27 cellular contexts compared by ENCODE assay signal in genomic region chr9:135068776-135069415, GRCh38. TPM values are rescaled to one million over a fixed set of nuclear protein-coding genes. Genes with fewer than 3 reads are reported as not detected.
DNase-seq lines count a peak whose midpoint lies in the region; ATAC-seq and TF ChIP-seq lines count a peak whose summit lies in the region.
"Had no signal": no experiment of that assay in that cellular context is flagged by ENCODE, and none has a peak within 500 bp of the region (broad histone marks: within the 10 kb centered on the region; RNA-seq: fewer than 3 reads in every experiment).

No MANE protein-coding gene starts in this region.

- H2AFZ ChIP-seq in MM.1S (ENCODE audit: low read length): no peak overlapping the region
- H2AFZ ChIP-seq: PC-9 had no signal

- POLR2A ChIA-PET in activated naive CD8-positive, alpha-beta T cell treated with anti-CD3 and anti-CD28 coated beads, Interleukin-2, amount 10 ng/mL, durations not matched to agents 7 days and 5 days (lab: Charles Lee): no interaction called here

- WGBS in suprapubic skin: 73% methylated on average over 18 of the region's 18 CpGs

- H3K79me2 ChIP-seq in MM.1S (ENCODE audit: low read length): no peaks in the 10 kb centered on the region

- no peak overlapping the region for H3K27ac Mint-ChIP-seq in activated naive CD8-positive, alpha-beta T cell treated with anti-CD3 and anti-CD28 coated beads, Interleukin-2, amount 10 ng/mL, durations not matched to agents 7 days and 5 days
- H3K27ac Mint-ChIP-seq in activated naive CD8-positive, alpha-beta T cell treated with anti-CD3 and anti-CD28 coated beads for 36 hours: no peak overlapping the region
- no peak overlapping the region for H3K27ac Mint-ChIP-seq in HFFc6
- H3K27ac Mint-ChIP-seq: activated naive CD8-positive, alpha-beta T cell; activated T-helper 17 cell treated with anti-CD3 and anti-CD28 coated beads, Interleukin-2, amount 50 U/mL, for 72 hours; CD4-positive, alpha-beta T cell had no signal

- H3K4me2 ChIP-seq in MM.1S (ENCODE audit: low read depth, low read length): no peak overlapping the region
- H3K4me2 ChIP-seq: PC-9 had no signal

- no peak for ATAC-seq in activated naive CD8-positive, alpha-beta T cell treated with anti-CD3 and anti-CD28 coated beads, Interleukin-2, amount 10 ng/mL, durations not matched to agents 7 days and 5 days (ENCODE audit: low read depth)
- ATAC-seq in lower lobe of right lung: no peak
- ATAC-seq: activated CD4-positive, CD25-positive, alpha-beta regulatory T cell treated with anti-CD3 and anti-CD28 coated beads, Interleukin-2, amount 50 U/mL, for 24 hours; activated T-helper 17 cell treated with anti-CD3 and anti-CD28 coated beads, Interleukin-2, amount 50 U/mL, for 72 hours; foreskin keratinocyte; heart left ventricle; psoas muscle had no signal

- peaks cover 5% of the 10 kb centered on the region for H3K27me3 Mint-ChIP-seq in activated naive CD8-positive, alpha-beta T cell treated with anti-CD3 and anti-CD28 coated beads, Interleukin-2, amount 10 ng/mL, durations not matched to agents 7 days and 5 days
- peaks cover 28% of the 10 kb centered on the region for H3K27me3 Mint-ChIP-seq in activated naive CD8-positive, alpha-beta T cell treated with anti-CD3 and anti-CD28 coated beads for 36 hours
- peaks cover 14% of the 10 kb centered on the region for H3K27me3 Mint-ChIP-seq in HFFc6 (ENCODE audit: insufficient read depth)

- TF ChIP-seq EP300 in suprapubic skin (IDR thresholded peaks at IDR 0.05): no peak

- H3K9ac ChIP-seq in MM.1S (ENCODE audit: low read length): no peak overlapping the region

- H3K27ac ChIP-seq in Peyer's patch: no peak overlapping the region
- no peak overlapping the region for H3K27ac ChIP-seq in lower lobe of right lung
- no peak overlapping the region for H3K27ac ChIP-seq in suprapubic skin
- no peak overlapping the region for H3K27ac ChIP-seq in MM.1S (ENCODE audit: low read length)
- H3K27ac ChIP-seq: ascending aorta, esophagus squamous epithelium, foreskin keratinocyte, heart left ventricle, PC-9, psoas muscle had no signal

- H3K27me3 ChIP-seq in Peyer's patch (no peaks in the 10 kb centered on the region), lower lobe of right lung (ENCODE audit: low read depth) (peaks cover 17% of the 10 kb centered on the region), suprapubic skin (peaks cover 73% of the 10 kb centered on the region), MM.1S (replicated peaks; ENCODE audit: insufficient read depth, low read length) (peaks cover 59% of the 10 kb centered on the region)
- H3K27me3 ChIP-seq: foreskin keratinocyte had no signal

- no peaks in the 10 kb centered on the region for H3K9me2 ChIP-seq in MM.1S (replicated peaks; ENCODE audit: insufficient read depth, low read length)

- H3K4me1 ChIP-seq in Peyer's patch (no peaks in the 10 kb centered on the region), lower lobe of right lung (no peaks in the 10 kb centered on the region), suprapubic skin (no peaks in the 10 kb centered on the region), MM.1S (ENCODE audit: low read length) (no peaks in the 10 kb centered on the region)
- H3K4me1 ChIP-seq: ascending aorta, esophagus squamous epithelium, foreskin keratinocyte, heart left ventricle, psoas muscle had no signal

- no peaks in the 10 kb centered on the region for H3K4me1 Mint-ChIP-seq in activated naive CD8-positive, alpha-beta T cell treated with anti-CD3 and anti-CD28 coated beads, Interleukin-2, amount 10 ng/mL, durations not matched to agents 7 days and 5 days
- no peaks in the 10 kb centered on the region for H3K4me1 Mint-ChIP-seq in activated naive CD8-positive, alpha-beta T cell treated with anti-CD3 and anti-CD28 coated beads for 36 hours
- H3K4me1 Mint-ChIP-seq in HFFc6 (ENCODE audit: low read depth): no peaks in the 10 kb centered on the region
- H3K4me1 Mint-ChIP-seq: activated T-helper 17 cell treated with anti-CD3 and anti-CD28 coated beads, Interleukin-2, amount 50 U/mL, for 72 hours had no signal

- H3K36me3 ChIP-seq in Peyer's patch (no peaks in the 10 kb centered on the region), lower lobe of right lung (no peaks in the 10 kb centered on the region), suprapubic skin (no peaks in the 10 kb centered on the region), MM.1S (replicated peaks; ENCODE audit: insufficient read depth, low read length) (no peaks in the 10 kb centered on the region)
- H3K36me3 ChIP-seq: ascending aorta, esophagus squamous epithelium, heart left ventricle had no signal

- H3K4me3 ChIP-seq in Peyer's patch (no peak overlapping the region), lower lobe of right lung (no peak overlapping the region), suprapubic skin (no peak overlapping the region), MM.1S (ENCODE audit: low read length) (no peak overlapping the region)
- H3K4me3 ChIP-seq: ascending aorta, esophagus squamous epithelium, heart left ventricle, PC-9, psoas muscle had no signal

- no peak for TF ChIP-seq POLR2A in Peyer's patch (IDR thresholded peaks at IDR 0.05)
- TF ChIP-seq POLR2A in suprapubic skin (IDR thresholded peaks at IDR 0.05): no peak

- no peak for TF ChIP-seq CTCF in Peyer's patch (IDR thresholded peaks at IDR 0.05)
- TF ChIP-seq CTCF in lower lobe of right lung (IDR thresholded peaks at IDR 0.05): no peak
- no peak for TF ChIP-seq CTCF in suprapubic skin (IDR thresholded peaks at IDR 0.05)
- TF ChIP-seq CTCF in HFFc6 (IDR thresholded peaks at IDR 0.05): no peak
- no peak for TF ChIP-seq CTCF in MM.1S (IDR thresholded peaks at IDR 0.05; ENCODE audit: low read length)

- no peak overlapping the region for H3K4me3 Mint-ChIP-seq in activated naive CD8-positive, alpha-beta T cell treated with anti-CD3 and anti-CD28 coated beads, Interleukin-2, amount 10 ng/mL, durations not matched to agents 7 days and 5 days
- no peak overlapping the region for H3K4me3 Mint-ChIP-seq in activated naive CD8-positive, alpha-beta T cell treated with anti-CD3 and anti-CD28 coated beads for 36 hours
- no peak overlapping the region for H3K4me3 Mint-ChIP-seq in HFFc6
- H3K4me3 Mint-ChIP-seq: activated naive CD8-positive, alpha-beta T cell; activated T-helper 17 cell treated with anti-CD3 and anti-CD28 coated beads, Interleukin-2, amount 50 U/mL, for 72 hours; CD4-positive, alpha-beta T cell had no signal

- no peaks in the 10 kb centered on the region for H3F3A ChIP-seq in MM.1S (ENCODE audit: insufficient read depth, low read length)

- H3K9me3 Mint-ChIP-seq in activated naive CD8-positive, alpha-beta T cell treated with anti-CD3 and anti-CD28 coated beads, Interleukin-2, amount 10 ng/mL, durations not matched to agents 7 days and 5 days: peaks cover 10% of the 10 kb centered on the region
- H3K9me3 Mint-ChIP-seq in activated naive CD8-positive, alpha-beta T cell treated with anti-CD3 and anti-CD28 coated beads for 36 hours: peaks cover 7% of the 10 kb centered on the region
- peaks cover 14% of the 10 kb centered on the region for H3K9me3 Mint-ChIP-seq in HFFc6

- peak; percentile 2 for DNase-seq in activated naive CD8-positive, alpha-beta T cell treated with anti-CD3 and anti-CD28 coated beads, Interleukin-2, amount 10 ng/mL, durations not matched to agents 7 days and 5 days
- DNase-seq in activated naive CD8-positive, alpha-beta T cell treated with anti-CD3 and anti-CD28 coated beads for 36 hours: no peak
- DNase-seq in Peyer's patch: peak in 2 of 3 donors; percentile 29 to 34
- DNase-seq in lower lobe of right lung: peak; percentile 38
- DNase-seq in suprapubic skin (ENCODE audit: low spot score in 2 of 2): peak; percentile 39 to 64
- no peak for DNase-seq in hippocampal formation (lab: John Stamatoyannopoulos, UW)
- DNase-seq in HFFc6: no peak
- no peak for DNase-seq in MM.1S
- DNase-seq: activated CD4-positive, alpha-beta T cell treated with anti-CD3 and anti-CD28 coated beads, Interleukin-2, amount 50 U/mL, for 4 hours; activated CD8-positive, alpha-beta memory T cell treated with anti-CD3 and anti-CD28 coated beads, Interleukin-2, amount 50 U/mL, for 48 hours; AML-193; esophagus squamous epithelium; foreskin keratinocyte; Kasumi-1; NCI-H146; NCI-H2107; PC-9; psoas muscle; SHP77 treated with DMSO at 0.1 percent for 48 hours; stimulated activated naive CD4-positive, alpha-beta T cell; T-helper 2 cell had no signal

- peaks cover 0 to 6% (median under 1%) of the 10 kb centered on the region in 4 donors for H3K9me3 ChIP-seq in Peyer's patch
- peaks cover under 1% of the 10 kb centered on the region for H3K9me3 ChIP-seq in lower lobe of right lung
- H3K9me3 ChIP-seq in suprapubic skin: peaks cover 2% of the 10 kb centered on the region
- H3K9me3 ChIP-seq in MM.1S (replicated peaks; ENCODE audit: insufficient read depth, low read length): no peaks in the 10 kb centered on the region
- H3K9me3 ChIP-seq: psoas muscle had no signal

- H3K36me3 Mint-ChIP-seq in activated naive CD8-positive, alpha-beta T cell treated with anti-CD3 and anti-CD28 coated beads, Interleukin-2, amount 10 ng/mL, durations not matched to agents 7 days and 5 days: no peaks in the 10 kb centered on the region
- no peaks in the 10 kb centered on the region for H3K36me3 Mint-ChIP-seq in activated naive CD8-positive, alpha-beta T cell treated with anti-CD3 and anti-CD28 coated beads for 36 hours
- peaks cover 10% of the 10 kb centered on the region; the same call in 1 of the 2 replicates for H3K36me3 Mint-ChIP-seq in HFFc6 (ENCODE audit: low read depth)
- H3K36me3 Mint-ChIP-seq: activated naive CD8-positive, alpha-beta T cell had no signal

- no peaks in the 10 kb centered on the region for H4K20me1 ChIP-seq in MM.1S (ENCODE audit: insufficient read depth, low read length)

- intact Hi-C loops in lower lobe of right lung (cut with DNase I): no loop called here

RNA-seq across cellular contexts. Expression of gene OLFM1, which starts 18.6 kb away (rescaled TPM):
- total RNA-seq in activated naive CD8-positive, alpha-beta T cell treated with anti-CD3 and anti-CD28 coated beads, Interleukin-2, amount 10 ng/mL, durations not matched to agents 7 days and 5 days: not detected
- not detected for total RNA-seq in activated naive CD8-positive, alpha-beta T cell treated with anti-CD3 and anti-CD28 coated beads for 36 hours
- total RNA-seq in Peyer's patch: 1 to 10 TPM; 2.5 to 5.8 (median 4.9) TPM
- total RNA-seq in lower lobe of right lung: 24.1 TPM
- 10 to 100 TPM in 2 of 4 donors, 1 to 10 TPM in 2; 4.0 to 15.4 (median 11.7) TPM for total RNA-seq in suprapubic skin
- under 1 TPM in 2 of 6 experiments, not detected in 4; 0.07 to 0.15 TPM for total RNA-seq in HFFc6 (2021; fragmentation: NEBNext Ultra II Directional; extraction: Animal tissue kit (Norgen Biotek cat#: 25700))
- total RNA-seq: CD4-positive, alpha-beta T cell; PC-9 had no signal

Comparison
In these comparisons a context has a peak if more than half of its experiments do, and no peak if none do; other contexts are left out.
1. DNase-seq: peak in activated naive CD8-positive, alpha-beta T cell treated with anti-CD3 and anti-CD28 coated beads, Interleukin-2, amount 10 ng/mL, durations not matched to agents 7 days and 5 days (single experiment), Peyer's patch (2 of 3), lower lobe of right lung (single experiment) and suprapubic skin (2 of 2); none in activated naive CD8-positive, alpha-beta T cell treated with anti-CD3 and anti-CD28 coated beads for 36 hours (single experiment), hippocampal formation (0 of 2), HFFc6 (single experiment) and MM.1S (single experiment).